ENCODE assay signal across 2 cellular contexts in the genomic region with DNA sequence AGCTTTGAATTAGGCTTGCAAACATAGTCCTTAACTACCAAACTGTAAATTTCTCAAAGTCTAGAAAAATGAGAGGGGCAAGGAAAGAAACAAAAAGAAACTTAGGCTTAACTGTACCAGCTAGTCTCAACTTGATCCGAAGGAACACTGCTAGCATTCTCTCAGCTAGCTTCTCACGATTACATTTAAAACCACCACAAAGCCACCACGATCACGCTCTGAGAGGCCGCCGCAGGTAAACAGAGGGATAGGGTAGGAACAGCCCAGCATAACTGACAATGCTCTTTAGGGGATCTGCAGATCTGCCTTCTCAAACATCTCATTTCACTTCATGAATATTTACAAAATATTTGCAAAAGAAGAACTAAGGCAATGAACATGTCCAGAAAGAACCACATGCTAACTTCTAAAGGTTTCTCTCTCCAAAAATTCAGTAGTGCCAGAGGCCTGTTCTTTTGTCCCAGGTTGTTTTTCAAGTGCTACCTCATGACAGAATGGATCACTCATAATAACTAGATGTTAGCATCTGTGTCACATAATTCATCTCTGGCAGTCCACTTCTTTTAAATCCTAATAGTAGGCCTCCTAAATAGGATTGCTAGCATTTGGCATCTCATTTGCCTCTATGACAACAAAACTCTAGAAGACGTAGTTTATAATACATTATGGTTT.
TF ChIP-seq lines count a peak whose summit lies in the region.

No MANE protein-coding gene starts in this region.

TF ChIP-seq in WTC11, 78 proteins besides CTCF, POLR2A, EP300 and RAD21:
- TF ChIP-seq, protein P1, sequence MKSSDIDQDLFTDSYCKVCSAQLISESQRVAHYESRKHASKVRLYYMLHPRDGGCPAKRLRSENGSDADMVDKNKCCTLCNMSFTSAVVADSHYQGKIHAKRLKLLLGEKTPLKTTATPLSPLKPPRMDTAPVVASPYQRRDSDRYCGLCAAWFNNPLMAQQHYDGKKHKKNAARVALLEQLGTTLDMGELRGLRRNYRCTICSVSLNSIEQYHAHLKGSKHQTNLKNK (CRISPR knock-in tag; IDR thresholded peaks at IDR 0.05), result no peak
- TF ChIP-seq, protein P2, sequence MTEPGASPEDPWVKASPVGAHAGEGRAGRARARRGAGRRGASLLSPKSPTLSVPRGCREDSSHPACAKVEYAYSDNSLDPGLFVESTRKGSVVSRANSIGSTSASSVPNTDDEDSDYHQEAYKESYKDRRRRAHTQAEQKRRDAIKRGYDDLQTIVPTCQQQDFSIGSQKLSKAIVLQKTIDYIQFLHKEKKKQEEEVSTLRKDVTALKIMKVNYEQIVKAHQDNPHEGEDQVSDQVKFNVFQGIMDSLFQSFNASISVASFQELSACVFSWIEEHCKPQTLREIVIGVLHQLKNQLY (CRISPR knock-in tag; IDR thresholded peaks at IDR 0.05), result no peak
- TF ChIP-seq, protein P3, sequence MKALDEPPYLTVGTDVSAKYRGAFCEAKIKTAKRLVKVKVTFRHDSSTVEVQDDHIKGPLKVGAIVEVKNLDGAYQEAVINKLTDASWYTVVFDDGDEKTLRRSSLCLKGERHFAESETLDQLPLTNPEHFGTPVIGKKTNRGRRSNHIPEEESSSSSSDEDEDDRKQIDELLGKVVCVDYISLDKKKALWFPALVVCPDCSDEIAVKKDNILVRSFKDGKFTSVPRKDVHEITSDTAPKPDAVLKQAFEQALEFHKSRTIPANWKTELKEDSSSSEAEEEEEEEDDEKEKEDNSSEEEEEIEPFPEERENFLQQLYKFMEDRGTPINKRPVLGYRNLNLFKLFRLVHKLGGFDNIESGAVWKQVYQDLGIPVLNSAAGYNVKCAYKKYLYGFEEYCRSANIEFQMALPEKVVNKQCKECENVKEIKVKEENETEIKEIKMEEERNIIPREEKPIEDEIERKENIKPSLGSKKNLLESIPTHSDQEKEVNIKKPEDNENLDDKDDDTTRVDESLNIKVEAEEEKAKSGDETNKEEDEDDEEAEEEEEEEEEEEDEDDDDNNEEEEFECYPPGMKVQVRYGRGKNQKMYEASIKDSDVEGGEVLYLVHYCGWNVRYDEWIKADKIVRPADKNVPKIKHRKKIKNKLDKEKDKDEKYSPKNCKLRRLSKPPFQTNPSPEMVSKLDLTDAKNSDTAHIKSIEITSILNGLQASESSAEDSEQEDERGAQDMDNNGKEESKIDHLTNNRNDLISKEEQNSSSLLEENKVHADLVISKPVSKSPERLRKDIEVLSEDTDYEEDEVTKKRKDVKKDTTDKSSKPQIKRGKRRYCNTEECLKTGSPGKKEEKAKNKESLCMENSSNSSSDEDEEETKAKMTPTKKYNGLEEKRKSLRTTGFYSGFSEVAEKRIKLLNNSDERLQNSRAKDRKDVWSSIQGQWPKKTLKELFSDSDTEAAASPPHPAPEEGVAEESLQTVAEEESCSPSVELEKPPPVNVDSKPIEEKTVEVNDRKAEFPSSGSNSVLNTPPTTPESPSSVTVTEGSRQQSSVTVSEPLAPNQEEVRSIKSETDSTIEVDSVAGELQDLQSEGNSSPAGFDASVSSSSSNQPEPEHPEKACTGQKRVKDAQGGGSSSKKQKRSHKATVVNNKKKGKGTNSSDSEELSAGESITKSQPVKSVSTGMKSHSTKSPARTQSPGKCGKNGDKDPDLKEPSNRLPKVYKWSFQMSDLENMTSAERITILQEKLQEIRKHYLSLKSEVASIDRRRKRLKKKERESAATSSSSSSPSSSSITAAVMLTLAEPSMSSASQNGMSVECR (CRISPR knock-in tag; IDR thresholded peaks at IDR 0.05; ENCODE audit: borderline replicate concordance), result no peak
- TF ChIP-seq TEAD1 (CRISPR knock-in tag; IDR thresholded peaks at IDR 0.05) (no peak), ZNF121 (CRISPR knock-in tag; IDR thresholded peaks at IDR 0.05) (no peak), OVOL2 (CRISPR knock-in tag; IDR thresholded peaks at IDR 0.05; ENCODE audit: borderline replicate concordance) (no peak), MXD4 (CRISPR knock-in tag; IDR thresholded peaks at IDR 0.05; ENCODE audit: borderline replicate concordance) (no peak), TCF7 (CRISPR knock-in tag; IDR thresholded peaks at IDR 0.05; ENCODE audit: low read depth) (no peak), ETV6 (CRISPR knock-in tag; IDR thresholded peaks at IDR 0.05) (no peak), SMAD3 (CRISPR knock-in tag; IDR thresholded peaks at IDR 0.05; ENCODE audit: borderline replicate concordance) (no peak), PRRX2 (CRISPR knock-in tag; IDR thresholded peaks at IDR 0.05) (no peak), JUN (CRISPR knock-in tag; IDR thresholded peaks at IDR 0.05) (no peak), SMAD4 (CRISPR knock-in tag; IDR thresholded peaks at IDR 0.05) (no peak), GRHL2 (CRISPR knock-in tag; IDR thresholded peaks at IDR 0.05; ENCODE audit: insufficient replicate concordance, severe bottlenecking) (no peak), SOX15 (CRISPR knock-in tag; IDR thresholded peaks at IDR 0.05) (no peak), EMX1 (CRISPR knock-in tag; IDR thresholded peaks at IDR 0.05) (no peak), CBFB (CRISPR knock-in tag; IDR thresholded peaks at IDR 0.05; ENCODE audit: low read depth) (no peak)
- TF ChIP-seq, protein P4, sequence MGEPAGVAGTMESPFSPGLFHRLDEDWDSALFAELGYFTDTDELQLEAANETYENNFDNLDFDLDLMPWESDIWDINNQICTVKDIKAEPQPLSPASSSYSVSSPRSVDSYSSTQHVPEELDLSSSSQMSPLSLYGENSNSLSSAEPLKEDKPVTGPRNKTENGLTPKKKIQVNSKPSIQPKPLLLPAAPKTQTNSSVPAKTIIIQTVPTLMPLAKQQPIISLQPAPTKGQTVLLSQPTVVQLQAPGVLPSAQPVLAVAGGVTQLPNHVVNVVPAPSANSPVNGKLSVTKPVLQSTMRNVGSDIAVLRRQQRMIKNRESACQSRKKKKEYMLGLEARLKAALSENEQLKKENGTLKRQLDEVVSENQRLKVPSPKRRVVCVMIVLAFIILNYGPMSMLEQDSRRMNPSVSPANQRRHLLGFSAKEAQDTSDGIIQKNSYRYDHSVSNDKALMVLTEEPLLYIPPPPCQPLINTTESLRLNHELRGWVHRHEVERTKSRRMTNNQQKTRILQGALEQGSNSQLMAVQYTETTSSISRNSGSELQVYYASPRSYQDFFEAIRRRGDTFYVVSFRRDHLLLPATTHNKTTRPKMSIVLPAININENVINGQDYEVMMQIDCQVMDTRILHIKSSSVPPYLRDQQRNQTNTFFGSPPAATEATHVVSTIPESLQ (CRISPR knock-in tag; IDR thresholded peaks at IDR 0.05), result no peak

TF ChIP-seq in endothelial cell of umbilical vein, 7 proteins besides CTCF, POLR2A, EP300 and RAD21 (continued from another document):
- TF ChIP-seq GATA2 (IDR thresholded peaks at IDR 0.05; ENCODE audit: insufficient read depth, insufficient read length, low read depth, low read length), result no peak
- TF ChIP-seq MYC (IDR thresholded peaks at IDR 0.05; ENCODE audit: low read depth, low read length), result no peak
- TF ChIP-seq FOS (IDR thresholded peaks at IDR 0.05; ENCODE audit: borderline replicate concordance, insufficient read depth, low read length), result no peak
